1 cellular context compared by ENCODE assay signal in the genomic region with DNA sequence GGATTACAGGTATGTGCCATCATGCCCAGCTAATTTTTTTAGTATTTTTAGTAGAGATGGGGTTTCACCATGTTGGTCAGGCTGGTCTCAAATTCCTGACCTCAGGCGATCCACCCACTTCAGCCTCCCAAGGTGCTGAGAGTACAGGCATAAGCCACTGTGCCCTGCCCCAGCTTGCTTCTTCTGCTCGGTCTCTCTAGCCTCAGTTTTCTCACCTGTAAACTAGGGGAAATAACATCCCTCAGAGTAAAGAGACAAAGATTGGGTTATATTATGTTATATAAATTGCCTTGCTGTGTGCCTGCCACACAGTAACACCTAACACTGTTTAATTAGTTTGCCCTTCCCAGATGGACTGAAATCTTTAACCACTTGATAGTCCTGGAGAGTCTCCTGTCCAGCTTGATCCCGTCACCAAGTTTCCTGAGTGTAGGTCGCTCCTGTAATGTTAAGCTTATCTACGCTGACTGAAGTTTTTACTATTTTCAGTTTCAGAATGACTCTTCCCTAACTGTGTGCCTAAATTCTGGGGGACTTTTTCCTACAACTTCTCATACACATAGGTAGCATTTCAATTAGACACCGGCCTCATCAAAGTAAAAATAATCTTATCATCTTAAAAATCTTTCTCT.
TF ChIP-seq lines count a peak whose summit lies in the region.

No MANE protein-coding gene starts in this region.

TF ChIP-seq in GM12878, 131 proteins besides CTCF, POLR2A, EP300 and RAD21 (continued from another document and continues in another):
- TF ChIP-seq, protein P1, sequence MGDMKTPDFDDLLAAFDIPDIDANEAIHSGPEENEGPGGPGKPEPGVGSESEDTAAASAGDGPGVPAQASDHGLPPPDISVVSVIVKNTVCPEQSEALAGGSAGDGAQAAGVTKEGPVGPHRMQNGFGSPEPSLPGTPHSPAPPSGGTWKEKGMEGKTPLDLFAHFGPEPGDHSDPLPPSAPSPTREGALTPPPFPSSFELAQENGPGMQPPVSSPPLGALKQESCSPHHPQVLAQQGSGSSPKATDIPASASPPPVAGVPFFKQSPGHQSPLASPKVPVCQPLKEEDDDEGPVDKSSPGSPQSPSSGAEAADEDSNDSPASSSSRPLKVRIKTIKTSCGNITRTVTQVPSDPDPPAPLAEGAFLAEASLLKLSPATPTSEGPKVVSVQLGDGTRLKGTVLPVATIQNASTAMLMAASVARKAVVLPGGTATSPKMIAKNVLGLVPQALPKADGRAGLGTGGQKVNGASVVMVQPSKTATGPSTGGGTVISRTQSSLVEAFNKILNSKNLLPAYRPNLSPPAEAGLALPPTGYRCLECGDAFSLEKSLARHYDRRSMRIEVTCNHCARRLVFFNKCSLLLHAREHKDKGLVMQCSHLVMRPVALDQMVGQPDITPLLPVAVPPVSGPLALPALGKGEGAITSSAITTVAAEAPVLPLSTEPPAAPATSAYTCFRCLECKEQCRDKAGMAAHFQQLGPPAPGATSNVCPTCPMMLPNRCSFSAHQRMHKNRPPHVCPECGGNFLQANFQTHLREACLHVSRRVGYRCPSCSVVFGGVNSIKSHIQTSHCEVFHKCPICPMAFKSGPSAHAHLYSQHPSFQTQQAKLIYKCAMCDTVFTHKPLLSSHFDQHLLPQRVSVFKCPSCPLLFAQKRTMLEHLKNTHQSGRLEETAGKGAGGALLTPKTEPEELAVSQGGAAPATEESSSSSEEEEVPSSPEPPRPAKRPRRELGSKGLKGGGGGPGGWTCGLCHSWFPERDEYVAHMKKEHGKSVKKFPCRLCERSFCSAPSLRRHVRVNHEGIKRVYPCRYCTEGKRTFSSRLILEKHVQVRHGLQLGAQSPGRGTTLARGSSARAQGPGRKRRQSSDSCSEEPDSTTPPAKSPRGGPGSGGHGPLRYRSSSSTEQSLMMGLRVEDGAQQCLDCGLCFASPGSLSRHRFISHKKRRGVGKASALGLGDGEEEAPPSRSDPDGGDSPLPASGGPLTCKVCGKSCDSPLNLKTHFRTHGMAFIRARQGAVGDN (IDR thresholded peaks at IDR 0.05), result no peak
- TF ChIP-seq, protein P2, sequence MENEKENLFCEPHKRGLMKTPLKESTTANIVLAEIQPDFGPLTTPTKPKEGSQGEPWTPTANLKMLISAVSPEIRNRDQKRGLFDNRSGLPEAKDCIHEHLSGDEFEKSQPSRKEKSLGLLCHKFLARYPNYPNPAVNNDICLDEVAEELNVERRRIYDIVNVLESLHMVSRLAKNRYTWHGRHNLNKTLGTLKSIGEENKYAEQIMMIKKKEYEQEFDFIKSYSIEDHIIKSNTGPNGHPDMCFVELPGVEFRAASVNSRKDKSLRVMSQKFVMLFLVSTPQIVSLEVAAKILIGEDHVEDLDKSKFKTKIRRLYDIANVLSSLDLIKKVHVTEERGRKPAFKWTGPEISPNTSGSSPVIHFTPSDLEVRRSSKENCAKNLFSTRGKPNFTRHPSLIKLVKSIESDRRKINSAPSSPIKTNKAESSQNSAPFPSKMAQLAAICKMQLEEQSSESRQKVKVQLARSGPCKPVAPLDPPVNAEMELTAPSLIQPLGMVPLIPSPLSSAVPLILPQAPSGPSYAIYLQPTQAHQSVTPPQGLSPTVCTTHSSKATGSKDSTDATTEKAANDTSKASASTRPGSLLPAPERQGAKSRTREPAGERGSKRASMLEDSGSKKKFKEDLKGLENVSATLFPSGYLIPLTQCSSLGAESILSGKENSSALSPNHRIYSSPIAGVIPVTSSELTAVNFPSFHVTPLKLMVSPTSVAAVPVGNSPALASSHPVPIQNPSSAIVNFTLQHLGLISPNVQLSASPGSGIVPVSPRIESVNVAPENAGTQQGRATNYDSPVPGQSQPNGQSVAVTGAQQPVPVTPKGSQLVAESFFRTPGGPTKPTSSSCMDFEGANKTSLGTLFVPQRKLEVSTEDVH (IDR thresholded peaks at IDR 0.05; ENCODE audit: low read depth, partially characterized antibody), result no peak
- TF ChIP-seq IKZF1 (conservative IDR thresholded peaks at IDR 0.05), result peak; percentile 75
- 0 out of 2 replicates have a peak, but pooled peaks have one; percentile 36 for TF ChIP-seq BMI1 (IDR thresholded peaks at IDR 0.05; ENCODE audit: borderline replicate concordance)
- TF ChIP-seq TAF1 (IDR thresholded peaks at IDR 0.05; ENCODE audit: borderline replicate concordance, low read depth, low read length), result no peak
- TF ChIP-seq, protein P3, sequence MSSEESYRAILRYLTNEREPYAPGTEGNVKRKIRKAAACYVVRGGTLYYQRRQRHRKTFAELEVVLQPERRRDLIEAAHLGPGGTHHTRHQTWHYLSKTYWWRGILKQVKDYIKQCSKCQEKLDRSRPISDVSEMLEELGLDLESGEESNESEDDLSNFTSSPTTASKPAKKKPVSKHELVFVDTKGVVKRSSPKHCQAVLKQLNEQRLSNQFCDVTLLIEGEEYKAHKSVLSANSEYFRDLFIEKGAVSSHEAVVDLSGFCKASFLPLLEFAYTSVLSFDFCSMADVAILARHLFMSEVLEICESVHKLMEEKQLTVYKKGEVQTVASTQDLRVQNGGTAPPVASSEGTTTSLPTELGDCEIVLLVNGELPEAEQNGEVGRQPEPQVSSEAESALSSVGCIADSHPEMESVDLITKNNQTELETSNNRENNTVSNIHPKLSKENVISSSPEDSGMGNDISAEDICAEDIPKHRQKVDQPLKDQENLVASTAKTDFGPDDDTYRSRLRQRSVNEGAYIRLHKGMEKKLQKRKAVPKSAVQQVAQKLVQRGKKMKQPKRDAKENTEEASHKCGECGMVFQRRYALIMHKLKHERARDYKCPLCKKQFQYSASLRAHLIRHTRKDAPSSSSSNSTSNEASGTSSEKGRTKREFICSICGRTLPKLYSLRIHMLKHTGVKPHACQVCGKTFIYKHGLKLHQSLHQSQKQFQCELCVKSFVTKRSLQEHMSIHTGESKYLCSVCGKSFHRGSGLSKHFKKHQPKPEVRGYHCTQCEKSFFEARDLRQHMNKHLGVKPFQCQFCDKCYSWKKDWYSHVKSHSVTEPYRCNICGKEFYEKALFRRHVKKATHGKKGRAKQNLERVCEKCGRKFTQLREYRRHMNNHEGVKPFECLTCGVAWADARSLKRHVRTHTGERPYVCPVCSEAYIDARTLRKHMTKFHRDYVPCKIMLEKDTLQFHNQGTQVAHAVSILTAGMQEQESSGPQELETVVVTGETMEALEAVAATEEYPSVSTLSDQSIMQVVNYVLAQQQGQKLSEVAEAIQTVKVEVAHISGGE (CRISPR knock-in tag; IDR thresholded peaks at IDR 0.05), result no peak
- TF ChIP-seq, protein P4, sequence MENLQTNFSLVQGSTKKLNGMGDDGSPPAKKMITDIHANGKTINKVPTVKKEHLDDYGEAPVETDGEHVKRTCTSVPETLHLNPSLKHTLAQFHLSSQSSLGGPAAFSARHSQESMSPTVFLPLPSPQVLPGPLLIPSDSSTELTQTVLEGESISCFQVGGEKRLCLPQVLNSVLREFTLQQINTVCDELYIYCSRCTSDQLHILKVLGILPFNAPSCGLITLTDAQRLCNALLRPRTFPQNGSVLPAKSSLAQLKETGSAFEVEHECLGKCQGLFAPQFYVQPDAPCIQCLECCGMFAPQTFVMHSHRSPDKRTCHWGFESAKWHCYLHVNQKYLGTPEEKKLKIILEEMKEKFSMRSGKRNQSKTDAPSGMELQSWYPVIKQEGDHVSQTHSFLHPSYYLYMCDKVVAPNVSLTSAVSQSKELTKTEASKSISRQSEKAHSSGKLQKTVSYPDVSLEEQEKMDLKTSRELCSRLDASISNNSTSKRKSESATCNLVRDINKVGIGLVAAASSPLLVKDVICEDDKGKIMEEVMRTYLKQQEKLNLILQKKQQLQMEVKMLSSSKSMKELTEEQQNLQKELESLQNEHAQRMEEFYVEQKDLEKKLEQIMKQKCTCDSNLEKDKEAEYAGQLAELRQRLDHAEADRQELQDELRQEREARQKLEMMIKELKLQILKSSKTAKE (IDR thresholded peaks at IDR 0.05; ENCODE audit: low read depth, poor library complexity, severe bottlenecking), result peak; percentile 16
- no peak for TF ChIP-seq RUNX3 (IDR thresholded peaks at IDR 0.05; ENCODE audit: low read length)
- no peak for TF ChIP-seq SMC3 (IDR thresholded peaks at IDR 0.05; ENCODE audit: borderline replicate concordance, low read length)
- TF ChIP-seq HDAC2 (IDR thresholded peaks at IDR 0.05), result no peak
- no peak for TF ChIP-seq SIX5 (IDR thresholded peaks at IDR 0.05; ENCODE audit: low read depth, low read length, severe bottlenecking)
- TF ChIP-seq SUZ12 (IDR thresholded peaks at IDR 0.05; ENCODE audit: unreplicated experiment), result no peak
- no peak for TF ChIP-seq NFYA (IDR thresholded peaks at IDR 0.05; ENCODE audit: borderline replicate concordance, low read depth, low read length)
- TF ChIP-seq, protein P5, sequence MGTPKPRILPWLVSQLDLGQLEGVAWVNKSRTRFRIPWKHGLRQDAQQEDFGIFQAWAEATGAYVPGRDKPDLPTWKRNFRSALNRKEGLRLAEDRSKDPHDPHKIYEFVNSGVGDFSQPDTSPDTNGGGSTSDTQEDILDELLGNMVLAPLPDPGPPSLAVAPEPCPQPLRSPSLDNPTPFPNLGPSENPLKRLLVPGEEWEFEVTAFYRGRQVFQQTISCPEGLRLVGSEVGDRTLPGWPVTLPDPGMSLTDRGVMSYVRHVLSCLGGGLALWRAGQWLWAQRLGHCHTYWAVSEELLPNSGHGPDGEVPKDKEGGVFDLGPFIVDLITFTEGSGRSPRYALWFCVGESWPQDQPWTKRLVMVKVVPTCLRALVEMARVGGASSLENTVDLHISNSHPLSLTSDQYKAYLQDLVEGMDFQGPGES (IDR thresholded peaks at IDR 0.05), result no peak
- no peak for TF ChIP-seq BACH1 (IDR thresholded peaks at IDR 0.05; ENCODE audit: borderline replicate concordance)
- no peak for TF ChIP-seq MTA3 (IDR thresholded peaks at IDR 0.05; ENCODE audit: borderline replicate concordance, low read length)
- TF ChIP-seq JUNB (IDR thresholded peaks at IDR 0.05), result peak; percentile 72
- TF ChIP-seq TCF7 (IDR thresholded peaks at IDR 0.05; ENCODE audit: borderline replicate concordance), result no peak
- TF ChIP-seq, protein P6, sequence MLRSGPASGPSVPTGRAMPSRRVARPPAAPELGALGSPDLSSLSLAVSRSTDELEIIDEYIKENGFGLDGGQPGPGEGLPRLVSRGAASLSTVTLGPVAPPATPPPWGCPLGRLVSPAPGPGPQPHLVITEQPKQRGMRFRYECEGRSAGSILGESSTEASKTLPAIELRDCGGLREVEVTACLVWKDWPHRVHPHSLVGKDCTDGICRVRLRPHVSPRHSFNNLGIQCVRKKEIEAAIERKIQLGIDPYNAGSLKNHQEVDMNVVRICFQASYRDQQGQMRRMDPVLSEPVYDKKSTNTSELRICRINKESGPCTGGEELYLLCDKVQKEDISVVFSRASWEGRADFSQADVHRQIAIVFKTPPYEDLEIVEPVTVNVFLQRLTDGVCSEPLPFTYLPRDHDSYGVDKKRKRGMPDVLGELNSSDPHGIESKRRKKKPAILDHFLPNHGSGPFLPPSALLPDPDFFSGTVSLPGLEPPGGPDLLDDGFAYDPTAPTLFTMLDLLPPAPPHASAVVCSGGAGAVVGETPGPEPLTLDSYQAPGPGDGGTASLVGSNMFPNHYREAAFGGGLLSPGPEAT (IDR thresholded peaks at IDR 0.05; ENCODE audit: low read depth), result peak; percentile 74
- TF ChIP-seq IRF4 (IDR thresholded peaks at IDR 0.05; ENCODE audit: low read depth, low read length), result peak; percentile 68; the same call in 1 of the 2 replicates
- TF ChIP-seq CHD1 (IDR thresholded peaks at IDR 0.05; ENCODE audit: low read depth, low read length), result no peak
- 0 out of 2 replicates have a peak, but pooled peaks have one; percentile 17 for TF ChIP-seq NFIC (IDR thresholded peaks at IDR 0.05; ENCODE audit: low read depth, low read length)
- TF ChIP-seq, protein P7, sequence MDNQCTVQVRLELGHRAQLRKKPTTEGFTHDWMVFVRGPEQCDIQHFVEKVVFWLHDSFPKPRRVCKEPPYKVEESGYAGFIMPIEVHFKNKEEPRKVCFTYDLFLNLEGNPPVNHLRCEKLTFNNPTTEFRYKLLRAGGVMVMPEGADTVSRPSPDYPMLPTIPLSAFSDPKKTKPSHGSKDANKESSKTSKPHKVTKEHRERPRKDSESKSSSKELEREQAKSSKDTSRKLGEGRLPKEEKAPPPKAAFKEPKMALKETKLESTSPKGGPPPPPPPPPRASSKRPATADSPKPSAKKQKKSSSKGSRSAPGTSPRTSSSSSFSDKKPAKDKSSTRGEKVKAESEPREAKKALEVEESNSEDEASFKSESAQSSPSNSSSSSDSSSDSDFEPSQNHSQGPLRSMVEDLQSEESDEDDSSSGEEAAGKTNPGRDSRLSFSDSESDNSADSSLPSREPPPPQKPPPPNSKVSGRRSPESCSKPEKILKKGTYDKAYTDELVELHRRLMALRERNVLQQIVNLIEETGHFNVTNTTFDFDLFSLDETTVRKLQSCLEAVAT (IDR thresholded peaks at IDR 0.05), result peak; percentile 44; the same call in 1 of the 2 replicates
- no peak for TF ChIP-seq RB1 (IDR thresholded peaks at IDR 0.05; ENCODE audit: borderline replicate concordance)
- no peak for TF ChIP-seq MYC (IDR thresholded peaks at IDR 0.05; ENCODE audit: insufficient read depth, insufficient read length, insufficient replicate concordance, low read length, severe bottlenecking)
- TF ChIP-seq MXI1 (IDR thresholded peaks at IDR 0.05; ENCODE audit: low read depth, low read length), result no peak
- TF ChIP-seq, protein P8, sequence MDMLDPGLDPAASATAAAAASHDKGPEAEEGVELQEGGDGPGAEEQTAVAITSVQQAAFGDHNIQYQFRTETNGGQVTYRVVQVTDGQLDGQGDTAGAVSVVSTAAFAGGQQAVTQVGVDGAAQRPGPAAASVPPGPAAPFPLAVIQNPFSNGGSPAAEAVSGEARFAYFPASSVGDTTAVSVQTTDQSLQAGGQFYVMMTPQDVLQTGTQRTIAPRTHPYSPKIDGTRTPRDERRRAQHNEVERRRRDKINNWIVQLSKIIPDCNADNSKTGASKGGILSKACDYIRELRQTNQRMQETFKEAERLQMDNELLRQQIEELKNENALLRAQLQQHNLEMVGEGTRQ (IDR thresholded peaks at IDR 0.05; ENCODE audit: borderline replicate concordance, low read depth, low read length), result no peak
- TF ChIP-seq EED (IDR thresholded peaks at IDR 0.05; ENCODE audit: low read depth), result no peak
- TF ChIP-seq ZZZ3 (IDR thresholded peaks at IDR 0.05; ENCODE audit: control insufficient read depth, insufficient read length, low read depth), result no peak
- TF ChIP-seq, protein P9, sequence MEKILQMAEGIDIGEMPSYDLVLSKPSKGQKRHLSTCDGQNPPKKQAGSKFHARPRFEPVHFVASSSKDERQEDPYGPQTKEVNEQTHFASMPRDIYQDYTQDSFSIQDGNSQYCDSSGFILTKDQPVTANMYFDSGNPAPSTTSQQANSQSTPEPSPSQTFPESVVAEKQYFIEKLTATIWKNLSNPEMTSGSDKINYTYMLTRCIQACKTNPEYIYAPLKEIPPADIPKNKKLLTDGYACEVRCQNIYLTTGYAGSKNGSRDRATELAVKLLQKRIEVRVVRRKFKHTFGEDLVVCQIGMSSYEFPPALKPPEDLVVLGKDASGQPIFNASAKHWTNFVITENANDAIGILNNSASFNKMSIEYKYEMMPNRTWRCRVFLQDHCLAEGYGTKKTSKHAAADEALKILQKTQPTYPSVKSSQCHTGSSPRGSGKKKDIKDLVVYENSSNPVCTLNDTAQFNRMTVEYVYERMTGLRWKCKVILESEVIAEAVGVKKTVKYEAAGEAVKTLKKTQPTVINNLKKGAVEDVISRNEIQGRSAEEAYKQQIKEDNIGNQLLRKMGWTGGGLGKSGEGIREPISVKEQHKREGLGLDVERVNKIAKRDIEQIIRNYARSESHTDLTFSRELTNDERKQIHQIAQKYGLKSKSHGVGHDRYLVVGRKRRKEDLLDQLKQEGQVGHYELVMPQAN (conservative IDR thresholded peaks at IDR 0.05), result no peak
- TF ChIP-seq ZSCAN29 (IDR thresholded peaks at IDR 0.05), result no peak
- TF ChIP-seq POU2F2 (IDR thresholded peaks at IDR 0.05; ENCODE audit: borderline replicate concordance, low read depth, low read length), result no peak
- TF ChIP-seq HDGF (IDR thresholded peaks at IDR 0.05), result no peak
